ENCODE assay signal across 8 cellular contexts in genomic region chr6:85865665-85866372, GRCh38.
DNase-seq lines count a peak whose midpoint lies in the region; ATAC-seq and TF ChIP-seq lines count a peak whose summit lies in the region.

No MANE protein-coding gene starts in this region.

- H3K36me3 ChIP-seq in HCT116 (ENCODE audit: control insufficient read depth in 1 of 2, insufficient read depth in 2 of 2, low read length in 2 of 2) (no peaks in the 10 kb centered on the region), NT2/D1 (ENCODE audit: insufficient read depth, insufficient read length, low read length) (no peaks in the 10 kb centered on the region), esophagus muscularis mucosa (no peaks in the 10 kb centered on the region)

- CTCF ChIA-PET in HCT116 (lab: Charles Lee), result no interaction called here

- RAD21 ChIA-PET in HCT116 (lab: Charles Lee; ENCODE audit: low non-redundant PET in 1 of 2, low total read pairs in 2 of 2, uncharacterized antibody in 2 of 2, unreplicated experiment in 2 of 2), result interaction anchor here in 1 of 2 experiments (0.7 kb wide), 1 partner anchor 20 kb away, joined by 3 read pairs; no protein-coding TSS in a partner anchor

- no peaks in the 10 kb centered on the region for H3K9me3 ChIP-seq in HCT116 (ENCODE audit: control insufficient read depth in 1 of 2, insufficient read depth in 1 of 2, low read depth in 1 of 2, low read length in 2 of 2)
- H3K9me3 ChIP-seq in NT2/D1 (ENCODE audit: insufficient read depth, low read length), result no peaks in the 10 kb centered on the region
- no peaks in the 10 kb centered on the region for H3K9me3 ChIP-seq in esophagus muscularis mucosa

- DNase-seq in GM12864 (ENCODE audit: low read depth), result no peak
- DNase-seq in HCT116 (ENCODE audit: low read depth, low spot score), result peak; percentile 3
- peak; percentile 16 for DNase-seq in NT2/D1 (ENCODE audit: low read depth, low spot score)
- DNase-seq in esophagus muscularis mucosa (ENCODE audit: extremely low spot score), result no peak
- DNase-seq in renal cortical epithelial cell (ENCODE audit: low read depth), result peak; percentile 93
- DNase-seq in erythroblast (lab: John Stamatoyannopoulos, UW), result no peak
- no peak for DNase-seq in stimulated activated CD4-positive, alpha-beta T cell treated with anti-CD3 and anti-CD28 coated beads, Interleukin-4, amount 100 ng/mL, for 1 hour

- H3K9ac ChIP-seq in HCT116 (ENCODE audit: low read length) (no peak overlapping the region), NT2/D1 (ENCODE audit: insufficient read length, low read depth) (no peak overlapping the region)

- H4K20me1 ChIP-seq in HCT116 (ENCODE audit: insufficient read depth), result no peaks in the 10 kb centered on the region

- H3K27ac ChIP-seq in HCT116 (ENCODE audit: low read depth, low read length), result no peak overlapping the region
- peak overlapping the region; percentile 70 to 76 (median 74) for H3K27ac ChIP-seq in esophagus muscularis mucosa (replicated peaks in 1 of 4)

- POLR2A ChIA-PET in HCT116 (lab: Charles Lee), result no interaction called here

- BruUV-seq in HCT116 (replicated peaks; lab: Mats Ljungman, UMichigan), result no TSS peak

- 0 out of 2 replicates have a peak, but pooled peaks cover 4% of the 10 kb centered on the region for H3K27me3 ChIP-seq in HCT116 (ENCODE audit: insufficient read depth, low read length)
- H3K27me3 ChIP-seq in NT2/D1 (ENCODE audit: insufficient read depth, insufficient read length), result no peaks in the 10 kb centered on the region
- no peaks in the 10 kb centered on the region for H3K27me3 ChIP-seq in esophagus muscularis mucosa

- TF ChIP-seq CTCF in GM12864 (IDR thresholded peaks at IDR 0.05; ENCODE audit: low read depth, low read length, missing control alignments), result no peak
- TF ChIP-seq CTCF in HCT116 (IDR thresholded peaks at IDR 0.05 in 2 of 3, conservative IDR thresholded peaks at IDR 0.05 in 1 of 3; ENCODE audit: borderline replicate concordance in 1 of 3, insufficient read depth in 1 of 3, low read depth in 2 of 3, low read length in 2 of 3), result no peak
- TF ChIP-seq CTCF in esophagus muscularis mucosa (IDR thresholded peaks at IDR 0.05), result no peak

- H3K4me2 ChIP-seq in HCT116 (ENCODE audit: low read length), result peak overlapping the region; percentile 58

- TF ChIP-seq POLR2A in HCT116 (IDR thresholded peaks at IDR 0.05; ENCODE audit: borderline replicate concordance, extremely low read depth, insufficient read depth, insufficient read length), result no peak
- no peak for TF ChIP-seq POLR2A in esophagus muscularis mucosa (IDR thresholded peaks at IDR 0.05; ENCODE audit: low read depth)
- no peak for TF ChIP-seq POLR2A in erythroblast (IDR thresholded peaks at IDR 0.05; ENCODE audit: low read length)

- TF ChIP-seq RAD21 in HCT116 (IDR thresholded peaks at IDR 0.05; ENCODE audit: low read depth), result no peak

- intact Hi-C loops in HCT116 (cut with micrococcal nuclease) (no loop called here), esophagus muscularis mucosa (cut with DNase I) (no loop called here)

- H2AFZ ChIP-seq in HCT116 (ENCODE audit: low read depth, low read length, poor library complexity, severe bottlenecking), result no peak overlapping the region

- TF ChIP-seq EP300 in esophagus muscularis mucosa (IDR thresholded peaks at IDR 0.05), result no peak

- WGBS in esophagus muscularis mucosa, result 10% methylated on average over 7 of the region's 7 CpGs

- H3K4me1 ChIP-seq in HCT116 (ENCODE audit: control insufficient read depth in 1 of 2, insufficient read depth in 2 of 2, low read length in 2 of 2), result peaks cover 0 to 9% of the 10 kb centered on the region in 2 experiments; a peak in 1 of 4 replicates
- no peaks in the 10 kb centered on the region for H3K4me1 ChIP-seq in NT2/D1 (ENCODE audit: insufficient read depth, insufficient read length)
- peaks cover 20 to 45% (median 39%) of the 10 kb centered on the region in 4 donors for H3K4me1 ChIP-seq in esophagus muscularis mucosa

- peak; percentile 51 for ATAC-seq in HCT116
- no peak for ATAC-seq in HG03159 (IDR thresholded peaks at IDR 0.05; ENCODE audit: unreplicated experiment)

- no peaks in the 10 kb centered on the region for H3K79me2 ChIP-seq in HCT116 (ENCODE audit: insufficient read depth, low read length)

- H3K4me3 ChIP-seq in GM12864 (ENCODE audit: low read depth, low read length) (peak overlapping the region; percentile 22), HCT116 (replicated peaks in 1 of 2; ENCODE audit: low read depth in 1 of 2, low read length in 2 of 2) (peak overlapping the region; percentile 23 to 27), NT2/D1 (ENCODE audit: insufficient read length, low read depth) (no peak overlapping the region), esophagus muscularis mucosa (peak overlapping the region; percentile 43 to 61 (median 54))

- no peaks in the 10 kb centered on the region for H3K9me2 ChIP-seq in HCT116 (ENCODE audit: insufficient read depth)

TF ChIP-seq in HCT116, 20 proteins besides CTCF, POLR2A, EP300 and RAD21:
- TF ChIP-seq YY1 (IDR thresholded peaks at IDR 0.05; ENCODE audit: extremely low read depth, insufficient replicate concordance, low read depth, low read length) (no peak), EZH2 (IDR thresholded peaks at IDR 0.05) (no peak), ZNF274 (IDR thresholded peaks at IDR 0.05; ENCODE audit: low read depth, low read length) (no peak), SRF (IDR thresholded peaks at IDR 0.05; ENCODE audit: low read depth) (no peak), REST (IDR thresholded peaks at IDR 0.05; ENCODE audit: low read depth) (no peak), EZH2phosphoT487 (IDR thresholded peaks at IDR 0.05; ENCODE audit: borderline replicate concordance) (no peak), POLR2AphosphoS5 (IDR thresholded peaks at IDR 0.05; ENCODE audit: low read depth, low read length) (no peak), CEBPB (IDR thresholded peaks at IDR 0.05; ENCODE audit: low read depth) (no peak), CBX3 (IDR thresholded peaks at IDR 0.05; ENCODE audit: low read depth) (no peak), JUND (IDR thresholded peaks at IDR 0.05) (no peak), ATF3 (IDR thresholded peaks at IDR 0.05) (no peak), ELF1 (IDR thresholded peaks at IDR 0.05; ENCODE audit: borderline replicate concordance, low read depth) (no peak)

Comparison
In these comparisons a context has a peak if more than half of its experiments do, and no peak if none do; other contexts are left out.
1. DNase-seq: peak in HCT116 (single experiment), NT2/D1 (single experiment) and renal cortical epithelial cell (single experiment); none in GM12864 (single experiment), esophagus muscularis mucosa (single experiment), erythroblast (0 of 2) and stimulated activated CD4-positive, alpha-beta T cell treated with anti-CD3 and anti-CD28 coated beads, Interleukin-4, amount 100 ng/mL, for 1 hour (single experiment).